In genomic region chr1:26844797-26845196, GRCh38 we compare ENCODE assay signal across 11 cellular contexts. TPM values are rescaled to one million over a fixed set of nuclear protein-coding genes. Genes with fewer than 3 reads are reported as not detected.
A peak's percentile ranks its signal among the peaks of the same experiment; 100 is the strongest.
DNase-seq lines count a peak whose midpoint lies in the region; ATAC-seq, FAIRE-seq and TF ChIP-seq lines count a peak whose summit lies in the region.
"Not testable (repeated sequence)": the region's sequence is repeated elsewhere in the genome, so short reads cannot be mapped to it uniquely, and the experiment has no call there.
"Had no signal": no experiment of that assay in that cellular context is flagged by ENCODE, and none has a peak within 500 bp of the region (broad histone marks: within the 10 kb centered on the region; RNA-seq: fewer than 3 reads in every experiment).

No MANE protein-coding gene starts in this region.

- H3K4me3 Mint-ChIP-seq in activated CD4-positive, alpha-beta memory T cell treated with anti-CD3 and anti-CD28 coated beads for 36 hours; activated T-helper 17 cell treated with anti-CD3 and anti-CD28 coated beads, Interleukin-2, amount 50 U/mL, for 72 hours: not testable (repeated sequence)

- H3K9me3 Mint-ChIP-seq in activated CD4-positive, alpha-beta memory T cell treated with anti-CD3 and anti-CD28 coated beads for 36 hours; activated T-helper 17 cell treated with anti-CD3 and anti-CD28 coated beads, Interleukin-2, amount 50 U/mL, for 72 hours: not testable (repeated sequence)

- in situ Hi-C loops in K562 (cut with MboI) = not testable (repeated sequence)

- POLR2A ChIA-PET in activated CD4-positive, alpha-beta memory T cell treated with anti-CD3 and anti-CD28 coated beads for 36 hours (lab: Charles Lee) = interaction anchor here (1.0 kb wide), 1 partner anchor 10 kb away, joined by 3 read pairs; no protein-coding TSS in a partner anchor
- POLR2A ChIA-PET in K562 (lab: Yijun Ruan, JAX) = interaction anchor here (0.5 kb wide), 1 partner anchor 136 kb away, joined by 3 read pairs; no protein-coding TSS in a partner anchor

- not testable (repeated sequence) for FAIRE-seq in K562 (lab: Jason Lieb, UNC)

- H3K36me3 ChIP-seq in K562 (ENCODE audit: control insufficient read depth, insufficient read depth, low read length) (peaks cover 67% of the 10 kb centered on the region), esophagus (ENCODE audit: control insufficient read depth in 2 of 2, insufficient read depth in 2 of 2, low read length in 1 of 2) (peaks cover 0 to 19% of the 10 kb centered on the region in 2 donors), lower lobe of right lung (peaks cover 78% of the 10 kb centered on the region)

- not testable (repeated sequence) for H4K20me1 ChIP-seq in K562 (replicated peaks; ENCODE audit: control insufficient read depth, insufficient read depth, low read length)

- not testable (repeated sequence) for H3K27ac ChIP-seq in K562 (ENCODE audit: extremely low read depth, low read depth, low read length); lower lobe of right lung
- H3K27ac ChIP-seq in esophagus (ENCODE audit: low read depth in 2 of 2, low read length in 1 of 2) = peak overlapping the region; percentile 50 to 63

- H3K4me1 Mint-ChIP-seq in activated CD4-positive, alpha-beta memory T cell treated with anti-CD3 and anti-CD28 coated beads for 36 hours (ENCODE audit: low read depth) = peaks cover 30% of the 10 kb centered on the region
- peaks cover 17% of the 10 kb centered on the region for H3K4me1 Mint-ChIP-seq in activated T-helper 17 cell treated with anti-CD3 and anti-CD28 coated beads, Interleukin-2, amount 50 U/mL, for 72 hours

- BruUV-seq in K562 (replicated peaks; lab: Mats Ljungman, UMichigan) = not testable (repeated sequence)

- peaks cover 46% of the 10 kb centered on the region for H3K36me3 Mint-ChIP-seq in activated CD4-positive, alpha-beta memory T cell treated with anti-CD3 and anti-CD28 coated beads for 36 hours
- peaks cover 100% of the 10 kb centered on the region for H3K36me3 Mint-ChIP-seq in activated T-helper 17 cell treated with anti-CD3 and anti-CD28 coated beads, Interleukin-2, amount 50 U/mL, for 72 hours (ENCODE audit: low read depth)

- not testable (repeated sequence) for TF ChIP-seq EP300 in K562 (IDR thresholded peaks at IDR 0.05; ENCODE audit: low read length)

- H2AFZ ChIP-seq in K562 (ENCODE audit: low read depth, low read length) = not testable (repeated sequence)

- not testable (repeated sequence) for H3K27me3 Mint-ChIP-seq in activated CD4-positive, alpha-beta memory T cell treated with anti-CD3 and anti-CD28 coated beads for 36 hours; activated T-helper 17 cell treated with anti-CD3 and anti-CD28 coated beads, Interleukin-2, amount 50 U/mL, for 72 hours

- peak; percentile 34 for DNase-seq in M059J (ENCODE audit: low read depth)
- not testable (repeated sequence) for DNase-seq in activated CD4-positive, alpha-beta memory T cell treated with anti-CD3 and anti-CD28 coated beads for 36 hours; K562 (ENCODE audit: extremely low read depth in 1 of 4, low spot score in 3 of 4)
- DNase-seq in lower lobe of right lung = peak; percentile 59

- not testable (repeated sequence) for TF ChIP-seq CTCF in K562 (IDR thresholded peaks at IDR 0.05 in 2 of 3, conservative IDR thresholded peaks at IDR 0.05 in 1 of 3; ENCODE audit: insufficient read depth in 2 of 3, low read depth in 1 of 3, low read length in 3 of 3); lower lobe of right lung (IDR thresholded peaks at IDR 0.05)

- not testable (repeated sequence) for H3K9me1 ChIP-seq in K562 (ENCODE audit: control insufficient read depth, insufficient read depth, low read length)

- H3K9ac ChIP-seq in K562 (ENCODE audit: insufficient read depth in 1 of 2, low read depth in 2 of 2, low read length in 2 of 2) = not testable (repeated sequence)

- not testable (repeated sequence) for H3K4me2 ChIP-seq in K562 (ENCODE audit: insufficient read depth, low read length)

- not testable (repeated sequence) for H3K4me1 ChIP-seq in K562 (replicated peaks in 1 of 2; ENCODE audit: control insufficient read depth in 2 of 2, insufficient read depth in 2 of 2, low read length in 2 of 2); esophagus (ENCODE audit: control insufficient read depth in 2 of 2, insufficient read depth in 2 of 2, low read length in 1 of 2); lower lobe of right lung

- CTCF ChIA-PET in activated CD4-positive, alpha-beta memory T cell treated with anti-CD3 and anti-CD28 coated beads for 36 hours (lab: Charles Lee) = interaction anchor here (1.1 to 1.9 kb wide), 2 partner anchors 12 to 20 kb away, joined by 3 to 5 read pairs; no protein-coding TSS in a partner anchor
- CTCF ChIA-PET in K562 (lab: Yijun Ruan, JAX; ENCODE audit: low intra/inter-chr PET ratio) = not testable (repeated sequence)

- WGBS in K562 (ENCODE audit: insufficient coverage, low coverage, missing lambda C conversion rate) = 82% methylated on average over 9 of the region's 10 CpGs
- WGBS in esophagus, 2 donors = 69 to 78% methylated on average over 10 of the region's 10 CpGs

- not testable (repeated sequence) for H3K27me3 ChIP-seq in K562 (ENCODE audit: control insufficient read depth in 2 of 2, insufficient read depth in 2 of 2, low read length in 2 of 2); esophagus (ENCODE audit: control insufficient read depth in 1 of 2, insufficient read depth in 2 of 2, low read length in 2 of 2); lower lobe of right lung (ENCODE audit: low read depth)

- H3K79me2 ChIP-seq in K562 (ENCODE audit: control insufficient read depth, insufficient read depth, low read length) = not testable (repeated sequence)

- H3K27ac Mint-ChIP-seq in activated CD4-positive, alpha-beta memory T cell treated with anti-CD3 and anti-CD28 coated beads for 36 hours = peak overlapping the region; percentile 54
- H3K27ac Mint-ChIP-seq in activated T-helper 17 cell treated with anti-CD3 and anti-CD28 coated beads, Interleukin-2, amount 50 U/mL, for 72 hours = peak overlapping the region; percentile 8

- TF ChIP-seq POLR2A in K562 (conservative IDR thresholded peaks at IDR 0.05) = not testable (repeated sequence)

- not testable (repeated sequence) for ATAC-seq in activated T-helper 17 cell treated with anti-CD3 and anti-CD28 coated beads, Interleukin-2, amount 50 U/mL, for 72 hours (replicated peaks); K562; lower lobe of right lung

- not testable (repeated sequence) for H3K4me3 ChIP-seq in K562; esophagus (ENCODE audit: low read depth in 1 of 2, low read length in 2 of 2); lower lobe of right lung

- intact Hi-C loops in activated CD4-positive, alpha-beta memory T cell treated with anti-CD3 and anti-CD28 coated beads for 36 hours (cut with micrococcal nuclease); K562 (cut with micrococcal nuclease); lower lobe of right lung (cut with DNase I): not testable (repeated sequence)

- TF ChIP-seq RAD21 in K562 (CRISPR knock-in tag; conservative IDR thresholded peaks at IDR 0.05 in 1 of 2, IDR thresholded peaks at IDR 0.05 in 1 of 2) = not testable (repeated sequence)

- H3K9me3 ChIP-seq in K562 (replicated peaks; ENCODE audit: control insufficient read depth, insufficient read depth, low read depth, low read length); esophagus (ENCODE audit: control insufficient read depth in 2 of 2, insufficient read depth in 1 of 2, low read depth in 1 of 2, low read length in 1 of 2); lower lobe of right lung: not testable (repeated sequence)

RNA-seq across cellular contexts. Expression of gene SFN, which starts 18.2 kb away (rescaled TPM):
- total RNA-seq in M059J (2014; rRNA removed; shearing (Covaris generic)) = 0.76 TPM in 1 of 2 replicates, not detected in the other
- 1 to 10 TPM in 1 of 2 experiments, under 1 TPM in 1; 0.95 to 1.5 TPM for total RNA-seq in activated CD4-positive, alpha-beta memory T cell treated with anti-CD3 and anti-CD28 coated beads for 36 hours
- total RNA-seq in activated T-helper 17 cell treated with anti-CD3 and anti-CD28 coated beads, Interleukin-2, amount 50 U/mL, for 72 hours = 1 to 10 TPM; 4.3 to 4.7 TPM
- 0.42 and 0.90 TPM in 2 replicates for total RNA-seq in K562 (2011; cell fraction: chromatin; rRNA removed; ENCODE audit: low replicate concordance)
- 0.66 and 1.3 TPM in 2 replicates for total RNA-seq in K562 (2011; cell fraction: nucleolus; rRNA removed)
- 0.37 and 1.5 TPM in 2 replicates for total RNA-seq in K562 (2011; cell fraction: nucleoplasm; rRNA removed)
- total RNA-seq in K562 (2014; rRNA removed) = 2.2 and 2.7 TPM in 2 replicates
- 0.38 and 0.73 TPM in 2 replicates for total RNA-seq in K562 (2014; rRNA removed; fragmentation: Illumina TruSeq; extraction: Trizol)
- total RNA-seq in K562 (2015; rRNA removed; fragmentation: Illumina TruSeq; extraction: Trizol) = 2.0 and 3.0 TPM in 2 replicates
- total RNA-seq in K562 (2021) = 3.1 and 3.7 TPM in 2 replicates
- polyA plus RNA-seq in K562 (2011; rRNA removed) = 0.86 and 1.7 TPM in 2 replicates
- 1.9 and 2.8 TPM in 2 replicates for polyA plus RNA-seq in K562 (2011; cell fraction: cytosol; rRNA removed)
- polyA plus RNA-seq in K562 (2011; cell fraction: nucleus; rRNA removed) = 0.67 and 0.91 TPM in 2 replicates
- polyA plus RNA-seq in K562 (2012) = 1.6 and 4.0 TPM in 2 replicates
- 2.7 and 3.4 TPM in 2 replicates for polyA plus RNA-seq in K562 (2014; fragmentation: Illumina TruSeq; extraction: Trizol)
- polyA plus RNA-seq in K562 (2014; fragmentation: Nextera tagmentation; extraction: Ambion mirVana) = under 1 TPM; 0.10 to 0.11 TPM
- 3.8 and 3.9 TPM in 2 replicates for polyA plus RNA-seq in K562 (2014; rRNA removed)
- 0.25 and 0.42 TPM in 2 replicates for polyA minus RNA-seq in K562 (2011; rRNA and poly(A)+ RNA removed)
- polyA minus RNA-seq in K562 (2011; cell fraction: cytosol; rRNA and poly(A)+ RNA removed) = 2.3 and 3.7 TPM in 2 replicates
- polyA minus RNA-seq in K562 (2011; cell fraction: nucleus; rRNA and poly(A)+ RNA removed) = 0.67 and 0.89 TPM in 2 replicates
- polyA plus RNA-seq in esophagus = 1,000 to 10,000 TPM; 1,075 to 2,440 TPM
- 47.5 TPM for total RNA-seq in lower lobe of right lung
- total RNA-seq: A673 had no signal
- polyA plus RNA-seq: CD14-positive monocyte; CD4-positive, alpha-beta memory T cell; CD4-positive, CD25-positive, alpha-beta regulatory T cell; CD8-positive, alpha-beta memory T cell had no signal

RNA-seq across cellular contexts. Expression of gene ZDHHC18, which starts 18.3 kb away (rescaled TPM):
- 36.2 and 41.2 TPM in 2 replicates for total RNA-seq in M059J (2014; rRNA removed; shearing (Covaris generic))
- 10 to 100 TPM; 60.2 to 63.5 TPM for total RNA-seq in activated CD4-positive, alpha-beta memory T cell treated with anti-CD3 and anti-CD28 coated beads for 36 hours
- 10 to 100 TPM; 84.3 to 86.1 TPM for total RNA-seq in activated T-helper 17 cell treated with anti-CD3 and anti-CD28 coated beads, Interleukin-2, amount 50 U/mL, for 72 hours
- total RNA-seq in K562 (2011; cell fraction: chromatin; rRNA removed; ENCODE audit: low replicate concordance) = 27.0 and 63.1 TPM in 2 replicates
- total RNA-seq in K562 (2011; cell fraction: nucleolus; rRNA removed) = 34.0 and 36.3 TPM in 2 replicates
- total RNA-seq in K562 (2011; cell fraction: nucleoplasm; rRNA removed) = 42.0 and 65.9 TPM in 2 replicates
- 8.2 and 12.4 TPM in 2 replicates for total RNA-seq in K562 (2014; rRNA removed)
- 9.5 and 15.5 TPM in 2 replicates for total RNA-seq in K562 (2014; rRNA removed; fragmentation: Illumina TruSeq; extraction: Trizol)
- total RNA-seq in K562 (2015; rRNA removed; fragmentation: Illumina TruSeq; extraction: Trizol) = 13.3 and 15.8 TPM in 2 replicates
- total RNA-seq in K562 (2021) = 27.4 and 28.9 TPM in 2 replicates
- 31.6 and 51.2 TPM in 2 replicates for polyA plus RNA-seq in K562 (2011; rRNA removed)
- polyA plus RNA-seq in K562 (2011; cell fraction: cytosol; rRNA removed) = 57.8 and 57.9 TPM in 2 replicates
- 92.6 and 97.0 TPM in 2 replicates for polyA plus RNA-seq in K562 (2011; cell fraction: nucleus; rRNA removed)
- 20.4 and 29.5 TPM in 2 replicates for polyA plus RNA-seq in K562 (2012)
- 31.0 and 35.6 TPM in 2 replicates for polyA plus RNA-seq in K562 (2014; fragmentation: Illumina TruSeq; extraction: Trizol)
- under 1 TPM; 0.42 to 0.45 TPM for polyA plus RNA-seq in K562 (2014; fragmentation: Nextera tagmentation; extraction: Ambion mirVana)
- polyA plus RNA-seq in K562 (2014; rRNA removed) = 23.7 and 27.8 TPM in 2 replicates
- polyA minus RNA-seq in K562 (2011; rRNA and poly(A)+ RNA removed) = 22.2 and 27.6 TPM in 2 replicates
- 25.9 and 31.9 TPM in 2 replicates for polyA minus RNA-seq in K562 (2011; cell fraction: cytosol; rRNA and poly(A)+ RNA removed)
- 9.8 and 16.1 TPM in 2 replicates for polyA minus RNA-seq in K562 (2011; cell fraction: nucleus; rRNA and poly(A)+ RNA removed)
- polyA plus RNA-seq in esophagus = 10 to 100 TPM; 14.4 to 15.0 TPM
- 29.1 TPM for total RNA-seq in lower lobe of right lung

RNA-seq across cellular contexts. Expression of gene GPN2, which starts 45.3 kb away (rescaled TPM):
- total RNA-seq in M059J (2014; rRNA removed; shearing (Covaris generic)) = 9.5 and 15.7 TPM in 2 replicates
- total RNA-seq in activated CD4-positive, alpha-beta memory T cell treated with anti-CD3 and anti-CD28 coated beads for 36 hours = 10 to 100 TPM; 35.4 to 38.3 TPM
- total RNA-seq in activated T-helper 17 cell treated with anti-CD3 and anti-CD28 coated beads, Interleukin-2, amount 50 U/mL, for 72 hours = 10 to 100 TPM; 44.8 to 61.4 TPM
- total RNA-seq in K562 (2011; cell fraction: chromatin; rRNA removed; ENCODE audit: low replicate concordance) = 37.7 and 65.6 TPM in 2 replicates
- 41.7 and 49.9 TPM in 2 replicates for total RNA-seq in K562 (2011; cell fraction: nucleolus; rRNA removed)
- 42.3 and 47.5 TPM in 2 replicates for total RNA-seq in K562 (2011; cell fraction: nucleoplasm; rRNA removed)
- 16.3 and 26.7 TPM in 2 replicates for total RNA-seq in K562 (2014; rRNA removed)
- total RNA-seq in K562 (2014; rRNA removed; fragmentation: Illumina TruSeq; extraction: Trizol) = 19.3 and 20.4 TPM in 2 replicates
- 27.0 and 28.0 TPM in 2 replicates for total RNA-seq in K562 (2015; rRNA removed; fragmentation: Illumina TruSeq; extraction: Trizol)
- total RNA-seq in K562 (2021) = 58.8 and 59.0 TPM in 2 replicates
- 45.1 and 64.7 TPM in 2 replicates for polyA plus RNA-seq in K562 (2011; rRNA removed)
- 37.8 and 64.5 TPM in 2 replicates for polyA plus RNA-seq in K562 (2011; cell fraction: cytosol; rRNA removed)
- 49.3 and 52.7 TPM in 2 replicates for polyA plus RNA-seq in K562 (2011; cell fraction: nucleus; rRNA removed)
- 32.5 and 46.9 TPM in 2 replicates for polyA plus RNA-seq in K562 (2012)
- polyA plus RNA-seq in K562 (2014; fragmentation: Illumina TruSeq; extraction: Trizol) = 23.2 and 34.0 TPM in 2 replicates
- 10 to 100 TPM in 1 of 2 experiments, 1 to 10 TPM in 1; 9.9 to 11.4 TPM for polyA plus RNA-seq in K562 (2014; fragmentation: Nextera tagmentation; extraction: Ambion mirVana)
- polyA plus RNA-seq in K562 (2014; rRNA removed) = 17.4 and 31.8 TPM in 2 replicates
- polyA minus RNA-seq in K562 (2011; rRNA and poly(A)+ RNA removed) = 40.1 and 57.8 TPM in 2 replicates
- polyA minus RNA-seq in K562 (2011; cell fraction: cytosol; rRNA and poly(A)+ RNA removed) = 52.9 and 56.0 TPM in 2 replicates
- polyA minus RNA-seq in K562 (2011; cell fraction: nucleus; rRNA and poly(A)+ RNA removed) = 15.4 and 16.0 TPM in 2 replicates
- 10 to 100 TPM; 10.4 to 16.4 TPM for polyA plus RNA-seq in esophagus
- total RNA-seq in lower lobe of right lung = 25.9 TPM

RNA-seq across cellular contexts. Expression of gene GPATCH3, which starts 55.5 kb away (rescaled TPM):
- 5.6 and 14.5 TPM in 2 replicates for total RNA-seq in M059J (2014; rRNA removed; shearing (Covaris generic))
- 1 to 10 TPM; 6.3 to 9.2 TPM for total RNA-seq in activated CD4-positive, alpha-beta memory T cell treated with anti-CD3 and anti-CD28 coated beads for 36 hours
- total RNA-seq in activated T-helper 17 cell treated with anti-CD3 and anti-CD28 coated beads, Interleukin-2, amount 50 U/mL, for 72 hours = 10 to 100 TPM in 1 of 2 donors, 1 to 10 TPM in 1; 9.4 to 13.4 TPM
- total RNA-seq in K562 (2011; cell fraction: chromatin; rRNA removed; ENCODE audit: low replicate concordance) = 15.2 and 22.9 TPM in 2 replicates
- 20.1 and 20.7 TPM in 2 replicates for total RNA-seq in K562 (2011; cell fraction: nucleolus; rRNA removed)
- total RNA-seq in K562 (2011; cell fraction: nucleoplasm; rRNA removed) = 11.5 and 12.9 TPM in 2 replicates
- total RNA-seq in K562 (2014; rRNA removed) (16.4 and 21.0 TPM in 2 replicates), K562 (2014; rRNA removed; fragmentation: Illumina TruSeq; extraction: Trizol) (8.6 and 9.9 TPM in 2 replicates), K562 (2015; rRNA removed; fragmentation: Illumina TruSeq; extraction: Trizol) (15.3 and 16.2 TPM in 2 replicates), K562 (2021) (22.5 and 23.0 TPM in 2 replicates), lower lobe of right lung (16.1 TPM)
- polyA plus RNA-seq in K562 (2011; rRNA removed) (5.4 and 7.2 TPM in 2 replicates), K562 (2014; fragmentation: Illumina TruSeq; extraction: Trizol) (14.4 and 17.5 TPM in 2 replicates), K562 (2014; fragmentation: Nextera tagmentation; extraction: Ambion mirVana) (1 to 10 TPM; 1.6 to 4.9 TPM), K562 (2014; rRNA removed) (13.3 and 16.1 TPM in 2 replicates), esophagus (1 to 10 TPM; 6.9 to 7.0 TPM)
- polyA plus RNA-seq in K562 (2011; cell fraction: cytosol; rRNA removed) = 7.0 and 9.7 TPM in 2 replicates
- 10.6 and 15.3 TPM in 2 replicates for polyA plus RNA-seq in K562 (2011; cell fraction: nucleus; rRNA removed)
- 13.1 and 16.8 TPM in 2 replicates for polyA plus RNA-seq in K562 (2012)
- polyA minus RNA-seq in K562 (2011; rRNA and poly(A)+ RNA removed) = 6.1 and 6.7 TPM in 2 replicates
- polyA minus RNA-seq in K562 (2011; cell fraction: cytosol; rRNA and poly(A)+ RNA removed) = 3.6 and 6.0 TPM in 2 replicates
- 8.1 and 10.2 TPM in 2 replicates for polyA minus RNA-seq in K562 (2011; cell fraction: nucleus; rRNA and poly(A)+ RNA removed)

RNA-seq across cellular contexts. Expression of gene PIGV, which starts 57.0 kb away (rescaled TPM):
- 13.1 and 17.0 TPM in 2 replicates for total RNA-seq in M059J (2014; rRNA removed; shearing (Covaris generic))
- total RNA-seq in activated CD4-positive, alpha-beta memory T cell treated with anti-CD3 and anti-CD28 coated beads for 36 hours = 10 to 100 TPM; 15.1 to 15.3 TPM
- total RNA-seq in activated T-helper 17 cell treated with anti-CD3 and anti-CD28 coated beads, Interleukin-2, amount 50 U/mL, for 72 hours = 10 to 100 TPM; 14.0 to 18.1 TPM
- 20.0 and 33.4 TPM in 2 replicates for total RNA-seq in K562 (2011; cell fraction: chromatin; rRNA removed; ENCODE audit: low replicate concordance)
- total RNA-seq in K562 (2011; cell fraction: nucleolus; rRNA removed) = 34.2 and 35.1 TPM in 2 replicates
- total RNA-seq in K562 (2011; cell fraction: nucleoplasm; rRNA removed) = 38.2 and 47.9 TPM in 2 replicates
- total RNA-seq in K562 (2014; rRNA removed) (8.4 and 11.3 TPM in 2 replicates), K562 (2014; rRNA removed; fragmentation: Illumina TruSeq; extraction: Trizol) (11.0 and 11.1 TPM in 2 replicates), K562 (2015; rRNA removed; fragmentation: Illumina TruSeq; extraction: Trizol) (12.0 and 12.2 TPM in 2 replicates), K562 (2021) (11.2 and 14.7 TPM in 2 replicates), lower lobe of right lung (20.3 TPM)
- polyA plus RNA-seq in K562 (2011; rRNA removed) (21.8 and 25.5 TPM in 2 replicates), K562 (2014; fragmentation: Illumina TruSeq; extraction: Trizol) (10.8 and 12.7 TPM in 2 replicates), K562 (2014; fragmentation: Nextera tagmentation; extraction: Ambion mirVana) (10 to 100 TPM; 11.3 to 11.7 TPM), K562 (2014; rRNA removed) (9.3 and 9.4 TPM in 2 replicates), esophagus (1 to 10 TPM; 5.1 to 7.1 TPM)
- polyA plus RNA-seq in K562 (2011; cell fraction: cytosol; rRNA removed) = 27.4 and 41.1 TPM in 2 replicates
- polyA plus RNA-seq in K562 (2011; cell fraction: nucleus; rRNA removed) = 33.7 and 36.0 TPM in 2 replicates
- 14.0 and 14.4 TPM in 2 replicates for polyA plus RNA-seq in K562 (2012)
- polyA minus RNA-seq in K562 (2011; rRNA and poly(A)+ RNA removed) = 21.7 and 27.4 TPM in 2 replicates
- polyA minus RNA-seq in K562 (2011; cell fraction: cytosol; rRNA and poly(A)+ RNA removed) = 8.1 and 9.8 TPM in 2 replicates
- polyA minus RNA-seq in K562 (2011; cell fraction: nucleus; rRNA and poly(A)+ RNA removed) = 10.8 and 16.6 TPM in 2 replicates
